In genomic region chr20:46640536-46641311, GRCh38 we compare ENCODE assay signal across 1 cellular context.
TF ChIP-seq lines count a peak whose summit lies in the region.

No MANE protein-coding gene starts in this region.

TF ChIP-seq in HepG2, 621 proteins besides CTCF, POLR2A, EP300 and RAD21 (continued from another document and continues in another):
- TF ChIP-seq RNF219 (CRISPR knock-in tag; IDR thresholded peaks at IDR 0.05) (no peak), NFKBIZ (CRISPR knock-in tag; IDR thresholded peaks at IDR 0.05) (peak; percentile 58), ZMYM3 (CRISPR knock-in tag; IDR thresholded peaks at IDR 0.05) (peak; percentile 97), NR0B2 (CRISPR knock-in tag; IDR thresholded peaks at IDR 0.05) (no peak), FOXM1 (CRISPR knock-in tag; IDR thresholded peaks at IDR 0.05) (no peak), ZNF839 (CRISPR knock-in tag; IDR thresholded peaks at IDR 0.05; ENCODE audit: borderline replicate concordance) (no peak), ZNF20 (CRISPR knock-in tag; IDR thresholded peaks at IDR 0.05) (no peak), YEATS4 (CRISPR knock-in tag; IDR thresholded peaks at IDR 0.05; ENCODE audit: borderline replicate concordance) (peak; percentile 58; the same call in 1 of the 2 replicates), ZNF788 (CRISPR knock-in tag; IDR thresholded peaks at IDR 0.05; ENCODE audit: borderline replicate concordance) (peak; percentile 87; the same call in 1 of the 2 replicates), ZFP41 (CRISPR knock-in tag; IDR thresholded peaks at IDR 0.05; ENCODE audit: borderline replicate concordance) (peak; percentile 16; the same call in 1 of the 2 replicates), ZFY (CRISPR knock-in tag; IDR thresholded peaks at IDR 0.05) (no peak), SOX6 (IDR thresholded peaks at IDR 0.05) (no peak), SOX6 (CRISPR knock-in tag; IDR thresholded peaks at IDR 0.05) (peak; percentile 90), TBL1XR1 (IDR thresholded peaks at IDR 0.05; ENCODE audit: borderline replicate concordance, low read length, partially characterized antibody) (peak; percentile 18), ZNF468 (CRISPR knock-in tag; IDR thresholded peaks at IDR 0.05) (no peak), PHF21A (CRISPR knock-in tag; IDR thresholded peaks at IDR 0.05) (peak; percentile 92), SNAPC5 (CRISPR knock-in tag; IDR thresholded peaks at IDR 0.05; ENCODE audit: borderline replicate concordance) (no peak), ARID2 (CRISPR knock-in tag; IDR thresholded peaks at IDR 0.05; ENCODE audit: borderline replicate concordance) (no peak), ZSCAN12 (CRISPR knock-in tag; IDR thresholded peaks at IDR 0.05) (no peak), CBX5 (CRISPR knock-in tag; IDR thresholded peaks at IDR 0.05; ENCODE audit: borderline replicate concordance) (peak; percentile 45; the same call in 1 of the 2 replicates), ZNF607 (CRISPR knock-in tag; IDR thresholded peaks at IDR 0.05; ENCODE audit: borderline replicate concordance) (no peak), PBX3 (CRISPR knock-in tag; IDR thresholded peaks at IDR 0.05; ENCODE audit: borderline replicate concordance) (0 out of 2 replicates have a peak, but pooled peaks have one; percentile 34), SATB2 (CRISPR knock-in tag; IDR thresholded peaks at IDR 0.05) (no peak), RFX5 (IDR thresholded peaks at IDR 0.05; ENCODE audit: low read depth, low read length) (no peak), NCOR1 (IDR thresholded peaks at IDR 0.05; ENCODE audit: borderline replicate concordance, low read length) (peak; percentile 45), PHF5A (CRISPR knock-in tag; IDR thresholded peaks at IDR 0.05; ENCODE audit: low read depth, unreplicated experiment) (no peak), MXD3 (CRISPR knock-in tag; IDR thresholded peaks at IDR 0.05) (peak; percentile 66; the same call in 1 of the 2 replicates), ZNF576 (CRISPR knock-in tag; IDR thresholded peaks at IDR 0.05) (no peak), ZFP62 (CRISPR knock-in tag; IDR thresholded peaks at IDR 0.05) (no peak), HOXA9 (CRISPR knock-in tag; IDR thresholded peaks at IDR 0.05; ENCODE audit: borderline replicate concordance) (no peak), KDM3A (CRISPR knock-in tag; IDR thresholded peaks at IDR 0.05; ENCODE audit: low read depth) (peak; percentile 50; the same call in 1 of the 2 replicates), TRIM22 (IDR thresholded peaks at IDR 0.05) (no peak), ZNF205 (CRISPR knock-in tag; IDR thresholded peaks at IDR 0.05) (0 out of 2 replicates have a peak, but pooled peaks have one; percentile 4), SALL1 (CRISPR knock-in tag; IDR thresholded peaks at IDR 0.05) (peak; percentile 70), RORA (CRISPR knock-in tag; IDR thresholded peaks at IDR 0.05) (no peak), ZNF382 (CRISPR knock-in tag; IDR thresholded peaks at IDR 0.05; ENCODE audit: borderline replicate concordance) (no peak), ZBTB33 (CRISPR knock-in tag; IDR thresholded peaks at IDR 0.05) (peak; percentile 84), ZNF724P (CRISPR knock-in tag; IDR thresholded peaks at IDR 0.05; ENCODE audit: borderline replicate concordance) (no peak), ZBTB14 (CRISPR knock-in tag; IDR thresholded peaks at IDR 0.05) (no peak), MYNN (CRISPR knock-in tag; IDR thresholded peaks at IDR 0.05; ENCODE audit: low read depth) (no peak; the same call in 1 of the 2 replicates), POLR2AphosphoS2 (IDR thresholded peaks at IDR 0.05; ENCODE audit: low read depth, low read length) (no peak), MAFK (conservative IDR thresholded peaks at IDR 0.05 in 1 of 2, IDR thresholded peaks at IDR 0.05 in 1 of 2; ENCODE audit: low read length in 2 of 2) (peak; percentile 8 to 10; a peak in 1 of 4 replicates), PREB (CRISPR knock-in tag; IDR thresholded peaks at IDR 0.05) (no peak), ZNF224 (CRISPR knock-in tag; IDR thresholded peaks at IDR 0.05) (peak; percentile 85; the same call in 1 of the 2 replicates), MXI1 (IDR thresholded peaks at IDR 0.05; ENCODE audit: borderline replicate concordance, low read depth, low read length) (0 out of 3 replicates have a peak, but pooled peaks have one; percentile 44), ZNF138 (CRISPR knock-in tag; IDR thresholded peaks at IDR 0.05; ENCODE audit: low read depth) (no peak), ELF4 (CRISPR knock-in tag; IDR thresholded peaks at IDR 0.05; ENCODE audit: borderline replicate concordance) (no peak), CBFB (CRISPR knock-in tag; IDR thresholded peaks at IDR 0.05) (peak; percentile 53; the same call in 1 of the 2 replicates), GABPA (IDR thresholded peaks at IDR 0.05; ENCODE audit: low read depth, low read length) (no peak), GABPA (CRISPR knock-in tag; IDR thresholded peaks at IDR 0.05; ENCODE audit: low read depth) (no peak), PAX8 (CRISPR knock-in tag; IDR thresholded peaks at IDR 0.05; ENCODE audit: borderline replicate concordance) (no peak), ZNF660 (CRISPR knock-in tag; IDR thresholded peaks at IDR 0.05; ENCODE audit: borderline replicate concordance, low read depth) (no peak), ZNF552 (CRISPR knock-in tag; IDR thresholded peaks at IDR 0.05; ENCODE audit: borderline replicate concordance) (no peak), ZXDC (CRISPR knock-in tag; IDR thresholded peaks at IDR 0.05) (peak; percentile 77; the same call in 1 of the 2 replicates), MATR3 (CRISPR knock-in tag; IDR thresholded peaks at IDR 0.05) (no peak), HNRNPH1 (optimal IDR thresholded peaks at IDR 0.05; ENCODE audit: low read depth, low read length) (no peak), RBM39 (IDR thresholded peaks at IDR 0.05; ENCODE audit: low read depth, low read length, poor library complexity, severe bottlenecking) (no peak), ZBTB7B (CRISPR knock-in tag; IDR thresholded peaks at IDR 0.05) (peak; percentile 93)
